ENCODE assay signal across 9 cellular contexts in genomic region chr4:54439831-54440243, GRCh38.
DNase-seq lines count a peak whose midpoint lies in the region; ATAC-seq, FAIRE-seq and TF ChIP-seq lines count a peak whose summit lies in the region.
"Had no signal": no experiment of that assay in that cellular context is flagged by ENCODE, and none has a peak within 500 bp of the region (broad histone marks: within the 10 kb centered on the region; RNA-seq: fewer than 3 reads in every experiment).

No MANE protein-coding gene starts in this region.

- no peaks in the 10 kb centered on the region for H4K20me1 ChIP-seq in K562 (replicated peaks; ENCODE audit: control insufficient read depth, insufficient read depth, low read length)

- no peak overlapping the region for H3K4me2 ChIP-seq in K562 (ENCODE audit: insufficient read depth, low read length)

- no peaks in the 10 kb centered on the region for H3K9me1 ChIP-seq in K562 (ENCODE audit: control insufficient read depth, insufficient read depth, low read length)

- no peak overlapping the region for H3K9ac ChIP-seq in K562 (ENCODE audit: insufficient read depth in 1 of 2, low read depth in 2 of 2, low read length in 2 of 2)

- CTCF ChIA-PET in K562 (lab: Yijun Ruan, JAX; ENCODE audit: low intra/inter-chr PET ratio), result interaction anchor here (1.8 kb wide), 1 partner anchor 117 kb away, joined by 10 read pairs; no protein-coding TSS in a partner anchor

- TF ChIP-seq CTCF in K562 (IDR thresholded peaks at IDR 0.05 in 2 of 3, conservative IDR thresholded peaks at IDR 0.05 in 1 of 3; ENCODE audit: insufficient read depth in 2 of 3, low read depth in 1 of 3, low read length in 3 of 3), result no peak
- no peak for TF ChIP-seq CTCF in WERI-Rb-1 (IDR thresholded peaks at IDR 0.05; ENCODE audit: low read depth, low read length)

- POLR2A ChIA-PET in K562 (lab: Yijun Ruan, JAX), result no interaction called here

- intact Hi-C loops in K562 (cut with micrococcal nuclease), result no loop called here

- H3K27me3 ChIP-seq in K562 (ENCODE audit: control insufficient read depth in 2 of 2, insufficient read depth in 2 of 2, low read length in 2 of 2), result no peaks in the 10 kb centered on the region
- H3K27me3 ChIP-seq in WERI-Rb-1 (ENCODE audit: insufficient read depth, low read depth, severe bottlenecking), result peaks cover 55% of the 10 kb centered on the region
- H3K27me3 ChIP-seq: Peyer's patch had no signal

- TF ChIP-seq RAD21 in K562 (CRISPR knock-in tag; conservative IDR thresholded peaks at IDR 0.05 in 1 of 2, IDR thresholded peaks at IDR 0.05 in 1 of 2), result no peak

- H3K79me2 ChIP-seq in K562 (ENCODE audit: control insufficient read depth, insufficient read depth, low read length), result no peaks in the 10 kb centered on the region

- BruUV-seq in K562 (replicated peaks; lab: Mats Ljungman, UMichigan), result no TSS peak

- no peak for TF ChIP-seq EP300 in K562 (IDR thresholded peaks at IDR 0.05; ENCODE audit: low read length)

- no peak for FAIRE-seq in K562 (lab: Jason Lieb, UNC)

- H2AFZ ChIP-seq in K562 (ENCODE audit: low read depth, low read length), result peak overlapping the region; percentile 7; the same call in 1 of the 2 replicates

- WGBS in K562 (ENCODE audit: insufficient coverage, low coverage, missing lambda C conversion rate), result 11% methylated on average over 2 of the region's 6 CpGs

- ATAC-seq in K562, result peak; percentile 83
- ATAC-seq in GM18511 (IDR thresholded peaks at IDR 0.05; ENCODE audit: unreplicated experiment), result no peak
- ATAC-seq in GM18868 (IDR thresholded peaks at IDR 0.05; ENCODE audit: unreplicated experiment), result no peak

- H3K36me3 ChIP-seq in K562 (ENCODE audit: control insufficient read depth, insufficient read depth, low read length) (no peaks in the 10 kb centered on the region), WERI-Rb-1 (no peaks in the 10 kb centered on the region)
- H3K36me3 ChIP-seq: Peyer's patch had no signal

- H3K4me3 ChIP-seq in K562 (no peak overlapping the region), WERI-Rb-1 (ENCODE audit: low read depth, low read length) (no peak overlapping the region)
- H3K4me3 ChIP-seq: Peyer's patch had no signal

- H3K4me1 ChIP-seq in K562 (replicated peaks in 1 of 2; ENCODE audit: control insufficient read depth in 2 of 2, insufficient read depth in 2 of 2, low read length in 2 of 2), result no peaks in the 10 kb centered on the region
- H3K4me1 ChIP-seq: Peyer's patch had no signal

- in situ Hi-C loops in K562 (cut with MboI), result no loop called here

- TF ChIP-seq POLR2A in K562 (conservative IDR thresholded peaks at IDR 0.05), result no peak

- no peak overlapping the region for H3K27ac ChIP-seq in K562 (ENCODE audit: extremely low read depth, low read depth, low read length)
- no peak overlapping the region for H3K27ac ChIP-seq in WERI-Rb-1

- H3K9me3 ChIP-seq in K562 (replicated peaks; ENCODE audit: control insufficient read depth, insufficient read depth, low read depth, low read length) (no peaks in the 10 kb centered on the region), WERI-Rb-1 (ENCODE audit: severe bottlenecking) (no peaks in the 10 kb centered on the region)
- H3K9me3 ChIP-seq: Peyer's patch had no signal

- peak; percentile 31 for DNase-seq in AG08396 (ENCODE audit: low spot score)
- peak; percentile 96 for DNase-seq in MV-4-11 (lab: John Stamatoyannopoulos, UW)
- DNase-seq in K562 (ENCODE audit: extremely low read depth in 1 of 4, low spot score in 3 of 4), result peak; percentile 14 to 41 (median 22)
- peak; percentile 16 for DNase-seq in left kidney (ENCODE audit: low read depth, low spot score)
- DNase-seq in stimulated activated CD8-positive, alpha-beta memory T cell treated with anti-CD3 and anti-CD28 coated beads, Interleukin-4, amount 100 ng/mL, for 48 hours, result no peak
- DNase-seq in WERI-Rb-1, result no peak

TF ChIP-seq in K562, 482 proteins besides CTCF, POLR2A, EP300 and RAD21:
- 0 out of 2 replicates have a peak, but pooled peaks have one; percentile 5 for TF ChIP-seq ZNF316 (IDR thresholded peaks at IDR 0.05)
- no peak for TF ChIP-seq ZNF384 (IDR thresholded peaks at IDR 0.05; ENCODE audit: low read depth, low read length)
- peak; percentile 42; the same call in 1 of the 2 replicates for TF ChIP-seq VEZF1 (CRISPR knock-in tag; IDR thresholded peaks at IDR 0.05)
- 0 out of 2 replicates have a peak, but pooled peaks have one; percentile 25 for TF ChIP-seq SPI1 (IDR thresholded peaks at IDR 0.05; ENCODE audit: borderline replicate concordance, low read depth, low read length)

Comparison
In these comparisons a context has a peak if more than half of its experiments do, and no peak if none do; other contexts are left out.
1. DNase-seq: peak in AG08396 (single experiment), MV-4-11 (single experiment), K562 (4 of 4) and left kidney (single experiment); none in stimulated activated CD8-positive, alpha-beta memory T cell treated with anti-CD3 and anti-CD28 coated beads, Interleukin-4, amount 100 ng/mL, for 48 hours (single experiment) and WERI-Rb-1 (single experiment).